Comparison of ENCODE assay signal across 22 cellular contexts in the genomic region with DNA sequence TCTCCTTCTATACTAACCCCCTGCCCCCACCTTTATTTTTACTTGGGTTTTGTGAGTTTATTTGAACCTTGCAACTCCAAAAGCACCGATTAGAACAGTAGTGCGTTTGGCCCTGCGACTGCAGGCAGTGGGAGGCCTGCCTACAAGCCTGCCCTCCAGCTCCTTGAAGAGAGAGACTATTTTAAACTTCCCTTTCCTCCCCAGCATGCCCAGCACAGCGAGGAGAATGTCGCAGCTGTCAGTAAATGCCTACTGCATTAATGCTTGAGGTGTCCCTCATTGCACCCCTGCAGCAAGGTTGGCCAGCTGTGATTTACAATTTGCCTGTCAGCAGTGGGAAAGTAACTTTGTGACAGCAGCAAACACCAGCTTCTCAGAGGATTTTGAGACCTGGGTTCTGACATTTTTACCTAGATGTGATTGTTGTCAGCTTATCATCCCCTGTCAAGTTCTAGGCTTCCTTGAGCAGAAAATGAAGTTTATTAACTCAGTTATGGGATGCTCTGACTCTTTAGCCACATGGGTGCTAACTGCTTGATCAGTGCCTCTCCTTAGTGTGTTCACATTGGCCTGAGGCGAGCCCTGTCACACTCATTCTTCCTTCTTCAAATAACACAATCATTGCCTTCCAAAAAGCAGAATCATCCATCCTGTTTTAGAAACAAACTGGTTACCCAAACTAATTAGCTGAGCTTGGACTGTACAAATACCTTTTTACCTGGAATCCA.
DNase-seq lines count a peak whose midpoint lies in the region; ATAC-seq and TF ChIP-seq lines count a peak whose summit lies in the region.
"Had no signal": no experiment of that assay in that cellular context is flagged by ENCODE, and none has a peak within 500 bp of the region (broad histone marks: within the 10 kb centered on the region; RNA-seq: fewer than 3 reads in every experiment).

No MANE protein-coding gene starts in this region.

- H2BK15ac ChIP-seq in neuronal stem cell (ENCODE audit: low read length) = no peak overlapping the region

- H3K36me3 ChIP-seq in SJCRH30 (no peaks in the 10 kb centered on the region), neuronal stem cell (replicated peaks in 1 of 2; ENCODE audit: control insufficient read depth in 2 of 2, insufficient read depth in 2 of 2, low read length in 2 of 2) (no peaks in the 10 kb centered on the region), adrenal gland (replicated peaks in 1 of 2) (no peaks in the 10 kb centered on the region)
- H3K36me3 ChIP-seq: ovary had no signal

- H2BK5ac ChIP-seq in neuronal stem cell (ENCODE audit: low read length) = no peak overlapping the region

- POLR2A ChIA-PET in HEK293T (lab: Yijun Ruan, JAX) = no interaction called here

- no peaks in the 10 kb centered on the region for H3K79me1 ChIP-seq in neuronal stem cell (ENCODE audit: low read depth, low read length)

- H3K9me3 ChIP-seq in SJCRH30 (replicated peaks) (no peaks in the 10 kb centered on the region), neuronal stem cell (replicated peaks in 1 of 2; ENCODE audit: control insufficient read depth in 2 of 2, insufficient read depth in 1 of 2, low read depth in 1 of 2, low read length in 2 of 2) (no peaks in the 10 kb centered on the region), adrenal gland (replicated peaks in 1 of 3) (no peaks in the 10 kb centered on the region)
- H3K9me3 ChIP-seq: ovary had no signal

- no peak overlapping the region for H3K14ac ChIP-seq in neuronal stem cell (ENCODE audit: low read length)

- H3K4me3 ChIP-seq in SJCRH30 (no peak overlapping the region), neuronal stem cell (ENCODE audit: low read length in 2 of 2) (no peak overlapping the region), adrenal gland (no peak overlapping the region)
- H3K4me3 ChIP-seq: GM23248, ovary had no signal

- no peak overlapping the region for H3K23ac ChIP-seq in neuronal stem cell (ENCODE audit: low read depth, low read length, poor library complexity)

- H3K4me2 ChIP-seq in neuronal stem cell (ENCODE audit: insufficient read depth, low read length, poor library complexity, severe bottlenecking) = no peak overlapping the region

- no peak for DNase-seq in HEK293T (ENCODE audit: extremely low spot score)
- DNase-seq in SJCRH30 = peak; percentile 25 to 51
- DNase-seq in globus pallidus (ENCODE audit: low spot score) = peak; percentile 69
- DNase-seq in neuronal stem cell (ENCODE audit: low spot score) = no peak
- no peak for DNase-seq in adrenal gland
- DNase-seq: activated CD4-positive, alpha-beta T cell treated with anti-CD3 and anti-CD28 coated beads for 48 hours; activated naive CD4-positive, alpha-beta T cell; activated T-cell treated with anti-CD3 and anti-CD28 coated beads, Interleukin-2, amount 50 U/mL, for 24 hours; CD4-positive, CD25-positive, alpha-beta regulatory T cell; central memory CD4-positive, alpha-beta T cell; dermis blood vessel endothelial cell; DMS 273 treated with DMSO at 0.1 percent for 48 hours; GM23248; KBM-7; MV-4-11; naive B cell; NCI-H146; ovary; right cardiac atrium had no signal

- no peak for TF ChIP-seq POLR2A in adrenal gland (IDR thresholded peaks at IDR 0.05)

- H3K27ac ChIP-seq in SJCRH30 = no peak overlapping the region
- H3K27ac ChIP-seq in neuronal stem cell (replicated peaks; ENCODE audit: low read length) = no peak overlapping the region
- no peak overlapping the region for H3K27ac ChIP-seq in adrenal gland
- H3K27ac ChIP-seq: GM23248, ovary had no signal

- ATAC-seq in HG03175 (IDR thresholded peaks at IDR 0.05; ENCODE audit: unreplicated experiment) (no peak), GM18868 (IDR thresholded peaks at IDR 0.05; ENCODE audit: unreplicated experiment) (no peak), HG03025 (IDR thresholded peaks at IDR 0.05; ENCODE audit: low FRiP score, unreplicated experiment) (no peak)
- ATAC-seq: right cardiac atrium had no signal

- intact Hi-C loops in adrenal gland (cut with DNase I) = loop anchor here (5.0 kb wide), 1 partner anchor 279 kb away; no protein-coding TSS in a partner anchor

- H3K9ac ChIP-seq in neuronal stem cell (ENCODE audit: low read depth, low read length, poor library complexity) = no peak overlapping the region
- H3K9ac ChIP-seq: GM23248 had no signal

- WGBS in neuronal stem cell (ENCODE audit: extremely low coverage in 2 of 2, insufficient read length in 2 of 2, insufficient replicate concordance in 1 of 2), 2 donors = no CpG with 5 or more reads among the region's 6 CpGs
- 71 to 83% (median 77%) methylated on average over 6 of the region's 6 CpGs for whole genome bisulfite sequencing in adrenal gland, 4 donors

- CTCF ChIA-PET in HEK293T (lab: Yijun Ruan, JAX) = interaction anchor here (5.9 kb wide), 1 partner anchor 279 kb away, joined by 47 read pairs; no protein-coding TSS in a partner anchor

- H2AFZ ChIP-seq in neuronal stem cell (ENCODE audit: low read length) = peak overlapping the region; percentile 70
- H2AFZ ChIP-seq: GM23248 had no signal

- no peak overlapping the region for H3K18ac ChIP-seq in neuronal stem cell (ENCODE audit: low read length)

- no peak overlapping the region for H2BK12ac ChIP-seq in neuronal stem cell (ENCODE audit: low read length)

- H2BK120ac ChIP-seq in neuronal stem cell (ENCODE audit: low read depth, low read length) = no peak overlapping the region

- H3K4ac ChIP-seq in neuronal stem cell (ENCODE audit: low read length) = no peak overlapping the region

- H3K4me1 ChIP-seq in SJCRH30 (no peaks in the 10 kb centered on the region), neuronal stem cell (ENCODE audit: control insufficient read depth in 2 of 2, insufficient read depth in 1 of 2, low read depth in 1 of 2, low read length in 2 of 2) (peaks cover 4 to 5% of the 10 kb centered on the region in 2 donors), adrenal gland (replicated peaks in 1 of 2) (no peaks in the 10 kb centered on the region)

- TF ChIP-seq CTCF in adrenal gland (IDR thresholded peaks at IDR 0.05) = no peak

- H4K91ac ChIP-seq in neuronal stem cell (ENCODE audit: low read depth, low read length, poor library complexity) = no peak overlapping the region

- no peaks in the 10 kb centered on the region for H3K27me3 ChIP-seq in SJCRH30
- H3K27me3 ChIP-seq in neuronal stem cell (ENCODE audit: control insufficient read depth in 3 of 3, insufficient read depth in 3 of 3, low read depth in 1 of 3, low read length in 3 of 3) = no peaks in the 10 kb centered on the region
- H3K27me3 ChIP-seq in adrenal gland = no peaks in the 10 kb centered on the region
- H3K27me3 ChIP-seq: ovary had no signal

- H4K8ac ChIP-seq in neuronal stem cell (ENCODE audit: low read depth, low read length) = no peak overlapping the region

- H2AK5ac ChIP-seq in neuronal stem cell (ENCODE audit: low read depth, low read length) = no peak overlapping the region

TF ChIP-seq in HEK293T, 16 proteins besides CTCF, POLR2A, EP300 and RAD21:
- TF ChIP-seq FOXA1 (IDR thresholded peaks at IDR 0.05) = no peak
- TF ChIP-seq, protein P1, sequence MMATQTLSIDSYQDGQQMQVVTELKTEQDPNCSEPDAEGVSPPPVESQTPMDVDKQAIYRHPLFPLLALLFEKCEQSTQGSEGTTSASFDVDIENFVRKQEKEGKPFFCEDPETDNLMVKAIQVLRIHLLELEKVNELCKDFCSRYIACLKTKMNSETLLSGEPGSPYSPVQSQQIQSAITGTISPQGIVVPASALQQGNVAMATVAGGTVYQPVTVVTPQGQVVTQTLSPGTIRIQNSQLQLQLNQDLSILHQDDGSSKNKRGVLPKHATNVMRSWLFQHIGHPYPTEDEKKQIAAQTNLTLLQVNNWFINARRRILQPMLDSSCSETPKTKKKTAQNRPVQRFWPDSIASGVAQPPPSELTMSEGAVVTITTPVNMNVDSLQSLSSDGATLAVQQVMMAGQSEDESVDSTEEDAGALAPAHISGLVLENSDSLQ (IDR thresholded peaks at IDR 0.05) = 0 out of 2 replicates have a peak, but pooled peaks have one; percentile 39
- TF ChIP-seq L3MBTL2 (conservative IDR thresholded peaks at IDR 0.05) = no peak
- TF ChIP-seq CTBP1 (IDR thresholded peaks at IDR 0.05; ENCODE audit: borderline replicate concordance) = no peak

Comparison
In these comparisons a context has a peak if more than half of its experiments do, and no peak if none do; other contexts are left out.
1. DNase-seq: peak in SJCRH30 (2 of 2) and globus pallidus (single experiment); none in HEK293T (single experiment), neuronal stem cell (single experiment) and adrenal gland (0 of 7).